ENCODE assay signal across 9 cellular contexts in the genomic region with DNA sequence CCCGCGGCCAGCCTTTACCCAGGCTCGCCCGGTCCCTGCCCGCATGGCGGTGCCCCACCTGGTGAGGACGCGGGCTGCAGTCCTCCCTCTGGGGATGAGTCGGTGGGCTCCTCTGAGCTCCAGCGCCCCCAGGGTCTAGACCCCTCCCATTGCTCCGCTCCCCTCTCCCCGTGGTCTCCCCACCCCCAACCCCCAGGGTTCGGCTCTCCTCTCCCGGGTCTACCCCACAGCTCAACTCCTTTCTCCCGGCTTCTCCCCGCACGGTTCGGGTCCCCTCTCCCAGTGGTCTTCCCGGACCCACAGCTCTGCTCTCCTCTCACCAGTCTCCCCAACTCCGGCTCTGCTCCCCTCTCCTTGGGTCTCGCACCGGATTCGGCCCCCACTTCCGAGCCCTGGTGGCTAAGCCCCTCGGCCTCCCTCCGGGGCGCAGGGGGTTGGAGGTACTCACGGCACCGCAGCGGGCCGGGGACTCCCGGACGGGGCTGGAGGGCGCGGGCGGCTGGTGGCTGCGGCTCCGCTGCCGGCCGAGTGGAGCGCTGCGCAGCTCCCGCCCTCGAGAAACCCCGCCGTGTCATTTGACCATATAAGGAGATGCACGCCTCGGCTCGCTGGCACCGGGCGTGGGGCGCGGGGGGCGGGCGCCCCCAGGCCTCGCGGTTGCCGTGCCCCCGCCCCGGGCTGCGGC. TPM values are rescaled to one million over a fixed set of nuclear protein-coding genes. Genes with fewer than 3 reads are reported as not detected.
DNase-seq lines count a peak whose midpoint lies in the region; ATAC-seq, FAIRE-seq and TF ChIP-seq lines count a peak whose summit lies in the region.
"Had no signal": no experiment of that assay in that cellular context is flagged by ENCODE, and none has a peak within 500 bp of the region (broad histone marks: within the 10 kb centered on the region; RNA-seq: fewer than 3 reads in every experiment).

A gene with protein sequence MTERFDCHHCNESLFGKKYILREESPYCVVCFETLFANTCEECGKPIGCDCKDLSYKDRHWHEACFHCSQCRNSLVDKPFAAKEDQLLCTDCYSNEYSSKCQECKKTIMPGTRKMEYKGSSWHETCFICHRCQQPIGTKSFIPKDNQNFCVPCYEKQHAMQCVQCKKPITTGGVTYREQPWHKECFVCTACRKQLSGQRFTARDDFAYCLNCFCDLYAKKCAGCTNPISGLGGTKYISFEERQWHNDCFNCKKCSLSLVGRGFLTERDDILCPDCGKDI (minus strand): TSS at position 530 of the 685 bp plus-strand sequence. CDS start 12,535 bp downstream, outside the sequence.

- peaks cover 34% of the 10 kb centered on the region for H3K27me3 Mint-ChIP-seq in activated CD4-positive, alpha-beta T cell treated with anti-CD3 and anti-CD28 coated beads, Interleukin-2, amount 10 ng/mL, durations not matched to agents 24 days and 14 days

- H3K36me3 ChIP-seq in HepG2 (replicated peaks in 1 of 2; ENCODE audit: control insufficient read depth in 1 of 2, insufficient read depth in 2 of 2, low read length in 2 of 2): peaks cover 0 to 2% of the 10 kb centered on the region in 2 experiments; a peak in 2 of 5 replicates

- H3K4me3 ChIP-seq in HepG2 (replicated peaks in 1 of 3; ENCODE audit: insufficient read depth in 1 of 3, low read depth in 2 of 3, low read length in 3 of 3): peak within 1 kb of the TSS; percentile 65 to 85 (median 80)

- DNase-seq in NCI-H748 (lab: John Stamatoyannopoulos, UW; ENCODE audit: unreplicated experiment) (peak; percentile 66), NCI-H748 treated with DMSO at 0.1 percent for 48 hours (lab: John Stamatoyannopoulos, UW) (no peak), NCI-H2171 treated with DMSO at 0.1 percent for 48 hours (lab: John Stamatoyannopoulos, UW) (peak; percentile 61), dedifferentiated amniotic fluid mesenchymal stem cell (ENCODE audit: extremely low spot score) (peak; percentile 73), HepG2 (ENCODE audit: low spot score) (peak; percentile 64)
- DNase-seq in activated CD4-positive, alpha-beta T cell treated with anti-CD3 and anti-CD28 coated beads, Interleukin-2, amount 10 ng/mL, durations not matched to agents 24 days and 14 days: peak; percentile 93
- peak; percentile 65 to 71 for DNase-seq in stimulated activated CD4-positive, alpha-beta T cell treated with anti-CD3 and anti-CD28 coated beads, Interleukin-4, amount 100 ng/mL, for 4 hours

- TF ChIP-seq CTCF in HepG2 (CRISPR knock-in tag; IDR thresholded peaks at IDR 0.05): peak; percentile 59

- no peaks in the 10 kb centered on the region for H3K9me3 Mint-ChIP-seq in activated CD4-positive, alpha-beta T cell treated with anti-CD3 and anti-CD28 coated beads, Interleukin-2, amount 10 ng/mL, durations not matched to agents 24 days and 14 days

- peak within 1 kb of the TSS; percentile 31 for H3K27ac ChIP-seq in HepG2 (ENCODE audit: extremely low read length, insufficient read depth, low read length)

- peak within 1 kb of the TSS; percentile 67 for H3K27ac Mint-ChIP-seq in activated CD4-positive, alpha-beta T cell treated with anti-CD3 and anti-CD28 coated beads, Interleukin-2, amount 10 ng/mL, durations not matched to agents 24 days and 14 days

- TF ChIP-seq POLR2A in HepG2 (IDR thresholded peaks at IDR 0.05; ENCODE audit: insufficient read depth in 1 of 2, low read depth in 2 of 2, low read length in 2 of 2): peak; percentile 47 to 50; a peak in 3 of 4 replicates

- peak within 1 kb of the TSS; percentile 78 for H3K4me2 ChIP-seq in HepG2 (ENCODE audit: low read depth, low read length)

- ATAC-seq in HG02938 (IDR thresholded peaks at IDR 0.05; ENCODE audit: unreplicated experiment): peak; percentile 100
- peak; percentile 98 for ATAC-seq in HepG2

- BruUV-seq in HepG2 (replicated peaks; lab: Mats Ljungman, UMichigan): no TSS peak

- TF ChIP-seq EP300 in HepG2 (IDR thresholded peaks at IDR 0.05; ENCODE audit: low read depth in 2 of 2, low read length in 2 of 2) (0 out of 4 replicates have a peak, but pooled peaks of 1 of the 2 experiments have one; percentile 6), HepG2 (CRISPR knock-in tag; IDR thresholded peaks at IDR 0.05; ENCODE audit: borderline replicate concordance) (no peak)

- H3K36me3 Mint-ChIP-seq in activated CD4-positive, alpha-beta T cell treated with anti-CD3 and anti-CD28 coated beads, Interleukin-2, amount 10 ng/mL, durations not matched to agents 24 days and 14 days (ENCODE audit: low read depth): no peaks in the 10 kb centered on the region

- TF ChIP-seq RAD21 in HepG2 (CRISPR knock-in tag; IDR thresholded peaks at IDR 0.05): peak; percentile 56

- WGBS in HepG2 (ENCODE audit: low lambda C conversion rate): 16% methylated on average over 43 of the region's 61 CpGs

- H3K9ac ChIP-seq in HepG2 (ENCODE audit: insufficient read depth, low read depth, low read length): peak within 1 kb of the TSS; percentile 81

- peak within 1 kb of the TSS; percentile 81 for H3K4me3 Mint-ChIP-seq in activated CD4-positive, alpha-beta T cell treated with anti-CD3 and anti-CD28 coated beads, Interleukin-2, amount 10 ng/mL, durations not matched to agents 24 days and 14 days

- no peak for FAIRE-seq in HepG2 (lab: Jason Lieb, UNC)
- FAIRE-seq: G401.6 had no signal

- no peaks in the 10 kb centered on the region for H3K9me3 ChIP-seq in HepG2 (ENCODE audit: low read length)

- intact Hi-C loops in activated CD4-positive, alpha-beta T cell treated with anti-CD3 and anti-CD28 coated beads, Interleukin-2, amount 10 ng/mL, durations not matched to agents 24 days and 14 days (cut with micrococcal nuclease): loop anchor here (10.0 kb wide), 1 partner anchor 346 kb away; a partner anchor contains a TSS
- intact Hi-C loops in HepG2 (cut with micrococcal nuclease; ENCODE audit: unreplicated experiment): no loop called here

- peaks cover 0 to 6% of the 10 kb centered on the region in 2 experiments; a peak in 2 of 5 replicates for H3K27me3 ChIP-seq in HepG2 (ENCODE audit: control insufficient read depth in 1 of 2, insufficient read depth in 2 of 2, low read length in 2 of 2)

- H3K4me1 ChIP-seq in HepG2 (ENCODE audit: insufficient read depth, low read length): peaks cover 60% of the 10 kb centered on the region

- peaks cover 10% of the 10 kb centered on the region for H3K4me1 Mint-ChIP-seq in activated CD4-positive, alpha-beta T cell treated with anti-CD3 and anti-CD28 coated beads, Interleukin-2, amount 10 ng/mL, durations not matched to agents 24 days and 14 days

- no peak within 1 kb of the TSS for H2AFZ ChIP-seq in HepG2 (ENCODE audit: low read length)

- POLR2A ChIA-PET in HepG2 (lab: Yijun Ruan, JAX): no interaction called here

- no peaks in the 10 kb centered on the region for H4K20me1 ChIP-seq in HepG2 (ENCODE audit: insufficient read depth, low read length)

- CTCF ChIA-PET in HepG2 (lab: Yijun Ruan, JAX; ENCODE audit: low intra/inter-chr PET ratio, low total read pairs): interaction anchor here (0.9 kb wide), 1 partner anchor 29 kb away, joined by 3 read pairs; no protein-coding TSS in a partner anchor

- in situ Hi-C loops in HepG2 (cut with HindIII; ENCODE audit: extremely low pct_ligation_motif_present, low pct_unique_long_range_greater_than_20kb): no loop called here

- H3K79me2 ChIP-seq in HepG2 (ENCODE audit: insufficient read depth, low read length): peaks cover 19% of the 10 kb centered on the region

TF ChIP-seq in HepG2, 621 proteins besides CTCF, POLR2A, EP300 and RAD21 (continues in another document):
- no peak for TF ChIP-seq ZNF550 (CRISPR knock-in tag; IDR thresholded peaks at IDR 0.05; ENCODE audit: borderline replicate concordance)
- no peak for TF ChIP-seq AKAP8 (CRISPR knock-in tag; IDR thresholded peaks at IDR 0.05)
- TF ChIP-seq DNMT1 (CRISPR knock-in tag; IDR thresholded peaks at IDR 0.05): no peak
- no peak for TF ChIP-seq ZNF207 (IDR thresholded peaks at IDR 0.05; ENCODE audit: borderline replicate concordance)

RNA-seq across cellular contexts. Expression of the gene that starts here (rescaled TPM):
- total RNA-seq in activated CD4-positive, alpha-beta T cell treated with anti-CD3 and anti-CD28 coated beads, Interleukin-2, amount 10 ng/mL, durations not matched to agents 24 days and 14 days: 2.4 and 3.8 TPM in 2 replicates
- total RNA-seq in HepG2 (2016; rRNA removed; fragmentation: Illumina TruSeq; extraction: Trizol): 1.9 and 2.3 TPM in 2 replicates
- total RNA-seq in HepG2 (2016; cell fraction: cytosol; rRNA removed; fragmentation: Illumina TruSeq; extraction: Trizol; ENCODE audit: low read depth): 1.4 and 1.6 TPM in 2 replicates
- total RNA-seq in HepG2 (2016; cell fraction: insoluble cytoplasmic fraction; rRNA removed; fragmentation: Illumina TruSeq; extraction: Trizol): 1.9 and 2.3 TPM in 2 replicates
- total RNA-seq in HepG2 (2016; cell fraction: membrane; rRNA removed; fragmentation: Illumina TruSeq; extraction: Trizol): 1.4 and 1.7 TPM in 2 replicates
- total RNA-seq in HepG2 (2016; cell fraction: nucleus; rRNA removed; fragmentation: Illumina TruSeq; extraction: Trizol): 0.53 and 0.87 TPM in 2 replicates
- polyA plus RNA-seq in HepG2 (2011; rRNA removed): 44.2 and 74.8 TPM in 2 replicates
- 51.8 and 84.3 TPM in 2 replicates for polyA plus RNA-seq in HepG2 (2011; cell fraction: cytosol; rRNA removed)
- polyA plus RNA-seq in HepG2 (2011; cell fraction: nucleus; rRNA removed): 19.1 and 28.9 TPM in 2 replicates
- 51.1 and 56.1 TPM in 2 replicates for polyA plus RNA-seq in HepG2 (2012)
- 1.8 and 2.5 TPM in 2 replicates for polyA plus RNA-seq in HepG2 (2016; cell fraction: cytosol; fragmentation: Illumina TruSeq; extraction: Trizol; ENCODE audit: low read depth)
- 3.4 and 3.5 TPM in 2 replicates for polyA plus RNA-seq in HepG2 (2016; cell fraction: insoluble cytoplasmic fraction; fragmentation: Illumina TruSeq; extraction: Trizol; ENCODE audit: low read depth)
- polyA plus RNA-seq in HepG2 (2016; cell fraction: membrane; fragmentation: Illumina TruSeq; extraction: Trizol; ENCODE audit: low read depth): 1.9 and 2.2 TPM in 2 replicates
- 1.0 and 1.6 TPM in 2 replicates for polyA plus RNA-seq in HepG2 (2016; cell fraction: nucleus; fragmentation: Illumina TruSeq; extraction: Trizol; ENCODE audit: insufficient read depth, low read depth)
- polyA minus RNA-seq in HepG2 (2011; rRNA and poly(A)+ RNA removed; ENCODE audit: low replicate concordance): 56.1 and 100.0 TPM in 2 replicates
- polyA minus RNA-seq in HepG2 (2011; cell fraction: cytosol; rRNA and poly(A)+ RNA removed): 18.5 and 23.7 TPM in 2 replicates
- polyA minus RNA-seq in HepG2 (2011; cell fraction: nucleus; rRNA and poly(A)+ RNA removed): 28.0 and 37.5 TPM in 2 replicates
